In genomic region chr1:28112388-28113311, GRCh38 we compare ENCODE assay signal across 2 cellular contexts.
A peak's percentile ranks its signal among the peaks of the same experiment; 100 is the strongest.
TF ChIP-seq lines count a peak whose summit lies in the region.

No MANE protein-coding gene starts in this region.

TF ChIP-seq in WTC11, 78 proteins besides CTCF, POLR2A, EP300 and RAD21 (continued from another document):
- TF ChIP-seq, protein P1, sequence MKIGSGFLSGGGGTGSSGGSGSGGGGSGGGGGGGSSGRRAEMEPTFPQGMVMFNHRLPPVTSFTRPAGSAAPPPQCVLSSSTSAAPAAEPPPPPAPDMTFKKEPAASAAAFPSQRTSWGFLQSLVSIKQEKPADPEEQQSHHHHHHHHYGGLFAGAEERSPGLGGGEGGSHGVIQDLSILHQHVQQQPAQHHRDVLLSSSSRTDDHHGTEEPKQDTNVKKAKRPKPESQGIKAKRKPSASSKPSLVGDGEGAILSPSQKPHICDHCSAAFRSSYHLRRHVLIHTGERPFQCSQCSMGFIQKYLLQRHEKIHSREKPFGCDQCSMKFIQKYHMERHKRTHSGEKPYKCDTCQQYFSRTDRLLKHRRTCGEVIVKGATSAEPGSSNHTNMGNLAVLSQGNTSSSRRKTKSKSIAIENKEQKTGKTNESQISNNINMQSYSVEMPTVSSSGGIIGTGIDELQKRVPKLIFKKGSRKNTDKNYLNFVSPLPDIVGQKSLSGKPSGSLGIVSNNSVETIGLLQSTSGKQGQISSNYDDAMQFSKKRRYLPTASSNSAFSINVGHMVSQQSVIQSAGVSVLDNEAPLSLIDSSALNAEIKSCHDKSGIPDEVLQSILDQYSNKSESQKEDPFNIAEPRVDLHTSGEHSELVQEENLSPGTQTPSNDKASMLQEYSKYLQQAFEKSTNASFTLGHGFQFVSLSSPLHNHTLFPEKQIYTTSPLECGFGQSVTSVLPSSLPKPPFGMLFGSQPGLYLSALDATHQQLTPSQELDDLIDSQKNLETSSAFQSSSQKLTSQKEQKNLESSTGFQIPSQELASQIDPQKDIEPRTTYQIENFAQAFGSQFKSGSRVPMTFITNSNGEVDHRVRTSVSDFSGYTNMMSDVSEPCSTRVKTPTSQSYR (CRISPR knock-in tag; IDR thresholded peaks at IDR 0.05) = no peak
- TF ChIP-seq, protein P2, sequence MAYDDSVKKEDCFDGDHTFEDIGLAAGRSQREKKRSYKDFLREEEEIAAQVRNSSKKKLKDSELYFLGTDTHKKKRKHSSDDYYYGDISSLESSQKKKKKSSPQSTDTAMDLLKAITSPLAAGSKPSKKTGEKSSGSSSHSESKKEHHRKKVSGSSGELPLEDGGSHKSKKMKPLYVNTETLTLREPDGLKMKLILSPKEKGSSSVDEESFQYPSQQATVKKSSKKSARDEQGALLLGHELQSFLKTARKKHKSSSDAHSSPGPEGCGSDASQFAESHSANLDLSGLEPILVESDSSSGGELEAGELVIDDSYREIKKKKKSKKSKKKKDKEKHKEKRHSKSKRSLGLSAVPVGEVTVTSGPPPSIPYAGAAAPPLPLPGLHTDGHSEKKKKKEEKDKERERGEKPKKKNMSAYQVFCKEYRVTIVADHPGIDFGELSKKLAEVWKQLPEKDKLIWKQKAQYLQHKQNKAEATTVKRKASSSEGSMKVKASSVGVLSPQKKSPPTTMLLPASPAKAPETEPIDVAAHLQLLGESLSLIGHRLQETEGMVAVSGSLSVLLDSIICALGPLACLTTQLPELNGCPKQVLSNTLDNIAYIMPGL (CRISPR knock-in tag; IDR thresholded peaks at IDR 0.05) = no peak
- no peak for TF ChIP-seq FOXJ3 (CRISPR knock-in tag; IDR thresholded peaks at IDR 0.05; ENCODE audit: borderline replicate concordance)
- TF ChIP-seq, protein P3, sequence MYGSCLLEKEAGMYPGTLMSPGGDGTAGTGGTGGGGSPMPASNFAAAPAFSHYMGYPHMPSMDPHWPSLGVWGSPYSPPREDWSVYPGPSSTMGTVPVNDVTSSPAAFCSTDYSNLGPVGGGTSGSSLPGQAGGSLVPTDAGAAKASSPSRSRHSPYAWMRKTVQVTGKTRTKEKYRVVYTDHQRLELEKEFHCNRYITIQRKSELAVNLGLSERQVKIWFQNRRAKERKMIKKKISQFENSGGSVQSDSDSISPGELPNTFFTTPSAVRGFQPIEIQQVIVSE (CRISPR knock-in tag; IDR thresholded peaks at IDR 0.05; ENCODE audit: borderline replicate concordance) = no peak
- TF ChIP-seq NFE2L1 (CRISPR knock-in tag; IDR thresholded peaks at IDR 0.05) = no peak
- TF ChIP-seq, protein P4, sequence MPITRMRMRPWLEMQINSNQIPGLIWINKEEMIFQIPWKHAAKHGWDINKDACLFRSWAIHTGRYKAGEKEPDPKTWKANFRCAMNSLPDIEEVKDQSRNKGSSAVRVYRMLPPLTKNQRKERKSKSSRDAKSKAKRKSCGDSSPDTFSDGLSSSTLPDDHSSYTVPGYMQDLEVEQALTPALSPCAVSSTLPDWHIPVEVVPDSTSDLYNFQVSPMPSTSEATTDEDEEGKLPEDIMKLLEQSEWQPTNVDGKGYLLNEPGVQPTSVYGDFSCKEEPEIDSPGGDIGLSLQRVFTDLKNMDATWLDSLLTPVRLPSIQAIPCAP (CRISPR knock-in tag; IDR thresholded peaks at IDR 0.05) = no peak
TF ChIP-seq in WTC11: peak in this region for 0.

TF ChIP-seq in HepG2, 621 proteins besides CTCF, POLR2A, EP300 and RAD21 (continued from another document and continues in another):
- TF ChIP-seq, protein P5, sequence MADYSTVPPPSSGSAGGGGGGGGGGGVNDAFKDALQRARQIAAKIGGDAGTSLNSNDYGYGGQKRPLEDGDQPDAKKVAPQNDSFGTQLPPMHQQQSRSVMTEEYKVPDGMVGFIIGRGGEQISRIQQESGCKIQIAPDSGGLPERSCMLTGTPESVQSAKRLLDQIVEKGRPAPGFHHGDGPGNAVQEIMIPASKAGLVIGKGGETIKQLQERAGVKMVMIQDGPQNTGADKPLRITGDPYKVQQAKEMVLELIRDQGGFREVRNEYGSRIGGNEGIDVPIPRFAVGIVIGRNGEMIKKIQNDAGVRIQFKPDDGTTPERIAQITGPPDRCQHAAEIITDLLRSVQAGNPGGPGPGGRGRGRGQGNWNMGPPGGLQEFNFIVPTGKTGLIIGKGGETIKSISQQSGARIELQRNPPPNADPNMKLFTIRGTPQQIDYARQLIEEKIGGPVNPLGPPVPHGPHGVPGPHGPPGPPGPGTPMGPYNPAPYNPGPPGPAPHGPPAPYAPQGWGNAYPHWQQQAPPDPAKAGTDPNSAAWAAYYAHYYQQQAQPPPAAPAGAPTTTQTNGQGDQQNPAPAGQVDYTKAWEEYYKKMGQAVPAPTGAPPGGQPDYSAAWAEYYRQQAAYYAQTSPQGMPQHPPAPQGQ (CRISPR knock-in tag; IDR thresholded peaks at IDR 0.05; ENCODE audit: borderline replicate concordance) = no peak
- TF ChIP-seq, protein P6, sequence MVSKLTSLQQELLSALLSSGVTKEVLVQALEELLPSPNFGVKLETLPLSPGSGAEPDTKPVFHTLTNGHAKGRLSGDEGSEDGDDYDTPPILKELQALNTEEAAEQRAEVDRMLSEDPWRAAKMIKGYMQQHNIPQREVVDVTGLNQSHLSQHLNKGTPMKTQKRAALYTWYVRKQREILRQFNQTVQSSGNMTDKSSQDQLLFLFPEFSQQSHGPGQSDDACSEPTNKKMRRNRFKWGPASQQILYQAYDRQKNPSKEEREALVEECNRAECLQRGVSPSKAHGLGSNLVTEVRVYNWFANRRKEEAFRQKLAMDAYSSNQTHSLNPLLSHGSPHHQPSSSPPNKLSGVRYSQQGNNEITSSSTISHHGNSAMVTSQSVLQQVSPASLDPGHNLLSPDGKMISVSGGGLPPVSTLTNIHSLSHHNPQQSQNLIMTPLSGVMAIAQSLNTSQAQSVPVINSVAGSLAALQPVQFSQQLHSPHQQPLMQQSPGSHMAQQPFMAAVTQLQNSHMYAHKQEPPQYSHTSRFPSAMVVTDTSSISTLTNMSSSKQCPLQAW (CRISPR knock-in tag; IDR thresholded peaks at IDR 0.05) = no peak
- TF ChIP-seq, protein P7, sequence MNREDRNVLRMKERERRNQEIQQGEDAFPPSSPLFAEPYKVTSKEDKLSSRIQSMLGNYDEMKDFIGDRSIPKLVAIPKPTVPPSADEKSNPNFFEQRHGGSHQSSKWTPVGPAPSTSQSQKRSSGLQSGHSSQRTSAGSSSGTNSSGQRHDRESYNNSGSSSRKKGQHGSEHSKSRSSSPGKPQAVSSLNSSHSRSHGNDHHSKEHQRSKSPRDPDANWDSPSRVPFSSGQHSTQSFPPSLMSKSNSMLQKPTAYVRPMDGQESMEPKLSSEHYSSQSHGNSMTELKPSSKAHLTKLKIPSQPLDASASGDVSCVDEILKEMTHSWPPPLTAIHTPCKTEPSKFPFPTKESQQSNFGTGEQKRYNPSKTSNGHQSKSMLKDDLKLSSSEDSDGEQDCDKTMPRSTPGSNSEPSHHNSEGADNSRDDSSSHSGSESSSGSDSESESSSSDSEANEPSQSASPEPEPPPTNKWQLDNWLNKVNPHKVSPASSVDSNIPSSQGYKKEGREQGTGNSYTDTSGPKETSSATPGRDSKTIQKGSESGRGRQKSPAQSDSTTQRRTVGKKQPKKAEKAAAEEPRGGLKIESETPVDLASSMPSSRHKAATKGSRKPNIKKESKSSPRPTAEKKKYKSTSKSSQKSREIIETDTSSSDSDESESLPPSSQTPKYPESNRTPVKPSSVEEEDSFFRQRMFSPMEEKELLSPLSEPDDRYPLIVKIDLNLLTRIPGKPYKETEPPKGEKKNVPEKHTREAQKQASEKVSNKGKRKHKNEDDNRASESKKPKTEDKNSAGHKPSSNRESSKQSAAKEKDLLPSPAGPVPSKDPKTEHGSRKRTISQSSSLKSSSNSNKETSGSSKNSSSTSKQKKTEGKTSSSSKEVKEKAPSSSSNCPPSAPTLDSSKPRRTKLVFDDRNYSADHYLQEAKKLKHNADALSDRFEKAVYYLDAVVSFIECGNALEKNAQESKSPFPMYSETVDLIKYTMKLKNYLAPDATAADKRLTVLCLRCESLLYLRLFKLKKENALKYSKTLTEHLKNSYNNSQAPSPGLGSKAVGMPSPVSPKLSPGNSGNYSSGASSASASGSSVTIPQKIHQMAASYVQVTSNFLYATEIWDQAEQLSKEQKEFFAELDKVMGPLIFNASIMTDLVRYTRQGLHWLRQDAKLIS (CRISPR knock-in tag; IDR thresholded peaks at IDR 0.05) = no peak
- TF ChIP-seq SMAD3 (CRISPR knock-in tag; IDR thresholded peaks at IDR 0.05) = no peak
- TF ChIP-seq, protein P8, sequence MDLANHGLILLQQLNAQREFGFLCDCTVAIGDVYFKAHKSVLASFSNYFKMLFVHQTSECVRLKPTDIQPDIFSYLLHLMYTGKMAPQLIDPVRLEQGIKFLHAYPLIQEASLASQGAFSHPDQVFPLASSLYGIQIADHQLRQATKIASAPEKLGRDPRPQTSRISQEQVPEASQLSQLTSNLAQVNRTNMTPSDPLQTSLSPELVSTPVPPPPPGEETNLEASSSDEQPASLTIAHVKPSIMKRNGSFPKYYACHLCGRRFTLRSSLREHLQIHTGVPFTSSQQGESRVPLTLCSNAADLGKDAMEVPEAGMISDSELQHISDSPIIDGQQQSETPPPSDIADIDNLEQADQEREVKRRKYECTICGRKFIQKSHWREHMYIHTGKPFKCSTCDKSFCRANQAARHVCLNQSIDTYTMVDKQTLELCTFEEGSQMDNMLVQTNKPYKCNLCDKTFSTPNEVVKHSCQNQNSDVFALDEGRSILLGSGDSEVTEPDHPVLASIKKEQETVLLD (CRISPR knock-in tag; IDR thresholded peaks at IDR 0.05; ENCODE audit: low read depth) = no peak
- TF ChIP-seq FIP1L1 (IDR thresholded peaks at IDR 0.05; ENCODE audit: borderline replicate concordance, insufficient read depth, low read depth, low read length) = no peak
- TF ChIP-seq SMC3 (IDR thresholded peaks at IDR 0.05; ENCODE audit: low read length) = peak; percentile 53; the same call in 1 of the 2 replicates
- TF ChIP-seq ZSCAN30 (CRISPR knock-in tag; IDR thresholded peaks at IDR 0.05) = no peak
- no peak for TF ChIP-seq ZBTB7B (CRISPR knock-in tag; IDR thresholded peaks at IDR 0.05)
- no peak for TF ChIP-seq ZNF354B (CRISPR knock-in tag; IDR thresholded peaks at IDR 0.05)
- TF ChIP-seq, protein P9, sequence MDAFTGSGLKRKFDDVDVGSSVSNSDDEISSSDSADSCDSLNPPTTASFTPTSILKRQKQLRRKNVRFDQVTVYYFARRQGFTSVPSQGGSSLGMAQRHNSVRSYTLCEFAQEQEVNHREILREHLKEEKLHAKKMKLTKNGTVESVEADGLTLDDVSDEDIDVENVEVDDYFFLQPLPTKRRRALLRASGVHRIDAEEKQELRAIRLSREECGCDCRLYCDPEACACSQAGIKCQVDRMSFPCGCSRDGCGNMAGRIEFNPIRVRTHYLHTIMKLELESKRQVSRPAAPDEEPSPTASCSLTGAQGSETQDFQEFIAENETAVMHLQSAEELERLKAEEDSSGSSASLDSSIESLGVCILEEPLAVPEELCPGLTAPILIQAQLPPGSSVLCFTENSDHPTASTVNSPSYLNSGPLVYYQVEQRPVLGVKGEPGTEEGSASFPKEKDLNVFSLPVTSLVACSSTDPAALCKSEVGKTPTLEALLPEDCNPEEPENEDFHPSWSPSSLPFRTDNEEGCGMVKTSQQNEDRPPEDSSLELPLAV (CRISPR knock-in tag; conservative IDR thresholded peaks at IDR 0.05; ENCODE audit: low read depth) = no peak
- TF ChIP-seq ZNF883 (CRISPR knock-in tag; IDR thresholded peaks at IDR 0.05; ENCODE audit: not compliant biosample characterization) = no peak
- TF ChIP-seq TP53 (CRISPR knock-in tag; conservative IDR thresholded peaks at IDR 0.05) = no peak
- TF ChIP-seq BORCS8-MEF2B (CRISPR knock-in tag; IDR thresholded peaks at IDR 0.05) = no peak
- peak; percentile 60 for TF ChIP-seq STAG1 (CRISPR knock-in tag; IDR thresholded peaks at IDR 0.05)
- TF ChIP-seq CENPT (CRISPR knock-in tag; IDR thresholded peaks at IDR 0.05; ENCODE audit: low read depth) = no peak
- no peak for TF ChIP-seq KDM5B (CRISPR knock-in tag; IDR thresholded peaks at IDR 0.05; ENCODE audit: borderline replicate concordance)
- TF ChIP-seq FOXJ3 (CRISPR knock-in tag; IDR thresholded peaks at IDR 0.05; ENCODE audit: borderline replicate concordance) = no peak
- TF ChIP-seq ZNF274 (CRISPR knock-in tag; IDR thresholded peaks at IDR 0.05) = no peak
- TF ChIP-seq TMF1 (CRISPR knock-in tag; IDR thresholded peaks at IDR 0.05; ENCODE audit: low read depth) = no peak
- TF ChIP-seq ZNF343 (CRISPR knock-in tag; IDR thresholded peaks at IDR 0.05) = no peak
- TF ChIP-seq, protein P10, sequence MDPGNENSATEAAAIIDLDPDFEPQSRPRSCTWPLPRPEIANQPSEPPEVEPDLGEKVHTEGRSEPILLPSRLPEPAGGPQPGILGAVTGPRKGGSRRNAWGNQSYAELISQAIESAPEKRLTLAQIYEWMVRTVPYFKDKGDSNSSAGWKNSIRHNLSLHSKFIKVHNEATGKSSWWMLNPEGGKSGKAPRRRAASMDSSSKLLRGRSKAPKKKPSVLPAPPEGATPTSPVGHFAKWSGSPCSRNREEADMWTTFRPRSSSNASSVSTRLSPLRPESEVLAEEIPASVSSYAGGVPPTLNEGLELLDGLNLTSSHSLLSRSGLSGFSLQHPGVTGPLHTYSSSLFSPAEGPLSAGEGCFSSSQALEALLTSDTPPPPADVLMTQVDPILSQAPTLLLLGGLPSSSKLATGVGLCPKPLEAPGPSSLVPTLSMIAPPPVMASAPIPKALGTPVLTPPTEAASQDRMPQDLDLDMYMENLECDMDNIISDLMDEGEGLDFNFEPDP (CRISPR knock-in tag; conservative IDR thresholded peaks at IDR 0.05) = no peak
- TF ChIP-seq FOXK2 (IDR thresholded peaks at IDR 0.05) = no peak
- TF ChIP-seq MAX (IDR thresholded peaks at IDR 0.05) = no peak
- TF ChIP-seq, protein P11, sequence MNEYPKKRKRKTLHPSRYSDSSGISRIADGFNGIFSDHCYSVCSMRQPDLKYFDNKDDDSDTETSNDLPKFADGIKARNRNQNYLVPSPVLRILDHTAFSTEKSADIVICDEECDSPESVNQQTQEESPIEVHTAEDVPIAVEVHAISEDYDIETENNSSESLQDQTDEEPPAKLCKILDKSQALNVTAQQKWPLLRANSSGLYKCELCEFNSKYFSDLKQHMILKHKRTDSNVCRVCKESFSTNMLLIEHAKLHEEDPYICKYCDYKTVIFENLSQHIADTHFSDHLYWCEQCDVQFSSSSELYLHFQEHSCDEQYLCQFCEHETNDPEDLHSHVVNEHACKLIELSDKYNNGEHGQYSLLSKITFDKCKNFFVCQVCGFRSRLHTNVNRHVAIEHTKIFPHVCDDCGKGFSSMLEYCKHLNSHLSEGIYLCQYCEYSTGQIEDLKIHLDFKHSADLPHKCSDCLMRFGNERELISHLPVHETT (CRISPR knock-in tag; conservative IDR thresholded peaks at IDR 0.05) = no peak
- TF ChIP-seq, protein P12, sequence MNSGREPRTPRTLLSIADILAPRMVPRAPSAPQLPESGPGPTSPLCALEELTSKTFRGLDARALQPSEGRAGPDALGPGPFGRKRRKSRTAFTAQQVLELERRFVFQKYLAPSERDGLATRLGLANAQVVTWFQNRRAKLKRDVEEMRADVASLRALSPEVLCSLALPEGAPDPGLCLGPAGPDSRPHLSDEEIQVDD (CRISPR knock-in tag; IDR thresholded peaks at IDR 0.05; ENCODE audit: borderline replicate concordance) = no peak
- no peak for TF ChIP-seq CREB1 (IDR thresholded peaks at IDR 0.05)
- TF ChIP-seq CREB1 (CRISPR knock-in tag; IDR thresholded peaks at IDR 0.05) = peak; percentile 44; the same call in 1 of the 2 replicates
- no peak for TF ChIP-seq MXI1 (IDR thresholded peaks at IDR 0.05; ENCODE audit: borderline replicate concordance, low read depth, low read length)
- no peak for TF ChIP-seq ZSCAN9 (CRISPR knock-in tag; IDR thresholded peaks at IDR 0.05; ENCODE audit: borderline replicate concordance)
- TF ChIP-seq U2AF1 (optimal IDR thresholded peaks at IDR 0.05; ENCODE audit: low read depth, low read length) = no peak
- 0 out of 2 replicates have a peak, but pooled peaks have one; percentile 16 for TF ChIP-seq HNF4A (CRISPR knock-in tag; IDR thresholded peaks at IDR 0.05)
- TF ChIP-seq ZNF580 (CRISPR knock-in tag; IDR thresholded peaks at IDR 0.05; ENCODE audit: borderline replicate concordance, low read depth) = no peak
- TF ChIP-seq NR2F2 (IDR thresholded peaks at IDR 0.05; ENCODE audit: borderline replicate concordance, low read depth) = no peak
